Comparison of ENCODE assay signal across 13 cellular contexts in the genomic region with DNA sequence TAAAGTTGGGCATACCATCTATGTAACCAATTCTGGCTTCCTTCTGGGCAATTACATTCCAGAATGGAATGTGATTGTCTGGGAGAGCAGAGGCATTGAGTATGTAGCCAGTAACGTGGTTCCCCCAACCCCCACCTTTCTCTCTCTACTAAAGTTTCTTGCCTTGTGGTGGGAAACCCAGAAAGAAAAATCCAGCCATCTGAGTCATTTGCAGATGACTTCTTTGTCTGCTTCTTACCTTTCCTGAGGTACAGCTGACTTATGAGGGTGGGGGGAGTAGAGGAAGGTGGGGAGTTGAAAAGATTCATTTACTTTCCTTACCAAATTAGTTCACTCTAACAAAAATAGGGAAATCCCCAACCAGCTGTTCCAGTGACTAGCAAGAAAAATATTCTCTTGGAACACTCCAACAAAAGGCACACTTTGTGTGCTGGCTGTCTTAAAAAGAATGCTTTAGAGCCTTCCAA.
DNase-seq lines count a peak whose midpoint lies in the region; ATAC-seq and TF ChIP-seq lines count a peak whose summit lies in the region.
"Had no signal": no experiment of that assay in that cellular context is flagged by ENCODE, and none has a peak within 500 bp of the region (broad histone marks: within the 10 kb centered on the region; RNA-seq: fewer than 3 reads in every experiment).

No MANE protein-coding gene starts in this region.

- H3K27me3 ChIP-seq in HUES64 (ENCODE audit: insufficient read depth, low read length) = no peaks in the 10 kb centered on the region
- H3K27me3 ChIP-seq in CD8-positive, alpha-beta T cell (ENCODE audit: insufficient read depth, low read length) = no peaks in the 10 kb centered on the region
- H3K27me3 ChIP-seq: BLaER1 treated with 17β-estradiol and CSF1 and Interleukin-3, amounts not matched to agents 10 nM and 100 nM had no signal

- H3K9me3 Mint-ChIP-seq in chondrocyte (ENCODE audit: low read depth) = peaks cover 14% of the 10 kb centered on the region
- H3K9me3 Mint-ChIP-seq in CD8-positive, alpha-beta T cell = peaks cover 4% of the 10 kb centered on the region

- POLR2A ChIA-PET in CD8-positive, alpha-beta T cell (lab: Charles Lee) = no interaction called here

- TF ChIP-seq CTCF in chondrocyte (IDR thresholded peaks at IDR 0.05) = no peak
- TF ChIP-seq CTCF in CD8-positive, alpha-beta T cell (IDR thresholded peaks at IDR 0.05) = no peak

- peaks cover 13% of the 10 kb centered on the region; the same call in 1 of the 2 replicates for H3K4me1 ChIP-seq in HUES64 (ENCODE audit: insufficient read depth, low read length)
- H3K4me1 ChIP-seq in CD8-positive, alpha-beta T cell (ENCODE audit: insufficient read depth, low read length) = no peaks in the 10 kb centered on the region

- peaks cover 31% of the 10 kb centered on the region for H3K4me1 Mint-ChIP-seq in chondrocyte (ENCODE audit: low read depth)
- H3K4me1 Mint-ChIP-seq in CD8-positive, alpha-beta T cell (ENCODE audit: low read depth) = no peaks in the 10 kb centered on the region
- H3K4me1 Mint-ChIP-seq: T-cell had no signal

- ATAC-seq in HG03139 (IDR thresholded peaks at IDR 0.05; ENCODE audit: unreplicated experiment) (no peak), HG02678 (IDR thresholded peaks at IDR 0.05; ENCODE audit: unreplicated experiment) (no peak)
- no peak for ATAC-seq in CD8-positive, alpha-beta T cell
- ATAC-seq: left ventricle myocardium superior; stimulated activated naive CD8-positive, alpha-beta T cell treated with anti-CD3 and anti-CD28 coated beads, Interleukin-15, Interleukin-2, amounts not matched to agents 100 U/mL and 50 U/mL, for 24 hours; T-cell had no signal

- CTCF ChIA-PET in CD8-positive, alpha-beta T cell (lab: Charles Lee) = no interaction called here

- no peaks in the 10 kb centered on the region for H3K36me3 Mint-ChIP-seq in chondrocyte (ENCODE audit: low read depth)
- H3K36me3 Mint-ChIP-seq in CD8-positive, alpha-beta T cell = no peaks in the 10 kb centered on the region
- H3K36me3 Mint-ChIP-seq: T-cell had no signal

- peak overlapping the region; percentile 18; the same call in 1 of the 2 replicates for H3K27ac ChIP-seq in HUES64 (ENCODE audit: low read depth, low read length)
- H3K27ac ChIP-seq in CD8-positive, alpha-beta T cell (ENCODE audit: low read depth, low read length) = no peak overlapping the region
- H3K27ac ChIP-seq: BLaER1 treated with 17β-estradiol and CSF1 and Interleukin-3, amounts not matched to agents 10 nM and 100 nM had no signal

- peaks cover 6% of the 10 kb centered on the region; the same call in 1 of the 2 replicates for H3K9me3 ChIP-seq in HUES64 (ENCODE audit: insufficient read depth, low read depth, low read length)
- no peaks in the 10 kb centered on the region for H3K9me3 ChIP-seq in CD8-positive, alpha-beta T cell (ENCODE audit: low read length)

- intact Hi-C loops in CD8-positive, alpha-beta T cell (cut with DNase I, micrococcal nuclease) = no loop called here

- H3K27ac Mint-ChIP-seq in chondrocyte (ENCODE audit: unreplicated experiment) = peak overlapping the region; percentile 91
- H3K27ac Mint-ChIP-seq in CD8-positive, alpha-beta T cell = no peak overlapping the region
- H3K27ac Mint-ChIP-seq: T-cell had no signal

- WGBS in HUES64 = 33% methylated on average over 1 of the region's 1 CpG

- H3K27me3 Mint-ChIP-seq in chondrocyte (ENCODE audit: low read depth) = no peaks in the 10 kb centered on the region
- H3K27me3 Mint-ChIP-seq in CD8-positive, alpha-beta T cell (ENCODE audit: low read depth) = peaks cover 3% of the 10 kb centered on the region

- H3K4me3 ChIP-seq in HUES64 (ENCODE audit: low read length) = no peak overlapping the region
- no peak overlapping the region for H3K4me3 ChIP-seq in CD8-positive, alpha-beta T cell (ENCODE audit: low read depth, low read length)
- H3K4me3 ChIP-seq: BLaER1 treated with 17β-estradiol and CSF1 and Interleukin-3, amounts not matched to agents 10 nM and 100 nM had no signal

- no peak overlapping the region; the same call in 1 of the 2 replicates for H3K9ac ChIP-seq in HUES64 (ENCODE audit: low read depth, low read length)
- H3K9ac ChIP-seq: BLaER1 treated with 17β-estradiol and CSF1 and Interleukin-3, amounts not matched to agents 10 nM and 100 nM had no signal

- DNase-seq in AG08395 (ENCODE audit: low spot score) (peak; percentile 86), chondrocyte (ENCODE audit: low spot score) (no peak), kidney glomerular epithelial cell (lab: John Stamatoyannopoulos, UW) (peak; percentile 99), SIG-M5 treated with dmso at 0.1 percent for 504 hours (lab: John Stamatoyannopoulos, UW; ENCODE audit: unreplicated experiment) (no peak)
- no peak for DNase-seq in CD8-positive, alpha-beta T cell
- DNase-seq: cortex of kidney; left ventricle myocardium superior; stimulated activated naive CD8-positive, alpha-beta T cell treated with anti-CD3 and anti-CD28 coated beads, Interleukin-15, Interleukin-2, amounts not matched to agents 100 U/mL and 50 U/mL, for 24 hours; T-cell had no signal

- no peaks in the 10 kb centered on the region for H3K36me3 ChIP-seq in HUES64 (ENCODE audit: insufficient read depth, low read length)
- H3K36me3 ChIP-seq in CD8-positive, alpha-beta T cell (ENCODE audit: insufficient read depth, low read length) = no peaks in the 10 kb centered on the region
- H3K36me3 ChIP-seq: BLaER1 treated with 17β-estradiol and CSF1 and Interleukin-3, amounts not matched to agents 10 nM and 100 nM had no signal

- no peak overlapping the region for H3K4me3 Mint-ChIP-seq in chondrocyte (ENCODE audit: unreplicated experiment)
- no peak overlapping the region for H3K4me3 Mint-ChIP-seq in CD8-positive, alpha-beta T cell
- H3K4me3 Mint-ChIP-seq: T-cell had no signal

Comparison
In these comparisons a context has a peak if more than half of its experiments do, and no peak if none do; other contexts are left out.
1. DNase-seq: peak in AG08395 (single experiment) and kidney glomerular epithelial cell (single experiment); none in chondrocyte (single experiment), SIG-M5 treated with dmso at 0.1 percent for 504 hours (single experiment) and CD8-positive, alpha-beta T cell (0 of 7).